Comparison of ENCODE assay signal across 7 cellular contexts in the genomic region with DNA sequence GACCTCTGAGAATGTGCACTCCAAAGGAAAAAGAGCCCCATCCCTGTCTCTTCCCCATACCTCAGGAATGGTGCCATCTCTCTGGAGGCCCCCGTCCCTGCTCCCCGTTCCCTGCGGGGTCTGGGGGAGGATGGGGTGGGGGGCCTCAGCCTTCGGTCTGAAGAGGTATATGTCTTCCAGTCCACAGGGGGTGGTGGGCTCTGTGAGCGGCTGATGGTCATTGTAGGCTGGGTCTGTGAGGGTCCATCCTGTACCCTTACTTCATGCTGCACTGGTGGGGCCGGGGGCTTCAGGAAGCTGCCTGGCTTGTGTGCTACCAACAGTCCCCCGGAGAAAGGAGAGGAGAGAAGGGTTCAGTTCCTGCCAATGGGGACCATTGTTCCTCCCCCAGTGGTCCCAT. TPM values are rescaled to one million over a fixed set of nuclear protein-coding genes. Genes with fewer than 3 reads are reported as not detected.
"Had no signal": no experiment of that assay in that cellular context is flagged by ENCODE, and none has a peak within 500 bp of the region (broad histone marks: within the 10 kb centered on the region; RNA-seq: fewer than 3 reads in every experiment).

No MANE protein-coding gene starts in this region.

- DNase-seq: GOT3 had no signal

- H2AFZ ChIP-seq: GM23248 had no signal

- H3K27ac ChIP-seq: GM23248 had no signal

- H3K4me3 ChIP-seq: GM23248, K562 had no signal

- H3K9ac ChIP-seq: GM23248 had no signal

RNA-seq across cellular contexts. Expression of a gene that starts 6.1 kb away (rescaled TPM):
- total RNA-seq: GM23248, H9, IMR-90, K562 had no signal
- polyA plus RNA-seq: GM23248, K562 had no signal

RNA-seq across cellular contexts. Expression of a gene that starts 13.7 kb away (rescaled TPM):
- total RNA-seq: GM23248, H4, H9, HT-29, IMR-90, K562 had no signal
- polyA plus RNA-seq: GM23248, IMR-90, K562 had no signal

RNA-seq across cellular contexts. Expression of a gene that starts 48.5 kb away (rescaled TPM):
- total RNA-seq: GM23248, H9, K562 had no signal
- polyA plus RNA-seq: GM23248, IMR-90, K562 had no signal
